ENCODE assay signal across 21 cellular contexts in the genomic region with DNA sequence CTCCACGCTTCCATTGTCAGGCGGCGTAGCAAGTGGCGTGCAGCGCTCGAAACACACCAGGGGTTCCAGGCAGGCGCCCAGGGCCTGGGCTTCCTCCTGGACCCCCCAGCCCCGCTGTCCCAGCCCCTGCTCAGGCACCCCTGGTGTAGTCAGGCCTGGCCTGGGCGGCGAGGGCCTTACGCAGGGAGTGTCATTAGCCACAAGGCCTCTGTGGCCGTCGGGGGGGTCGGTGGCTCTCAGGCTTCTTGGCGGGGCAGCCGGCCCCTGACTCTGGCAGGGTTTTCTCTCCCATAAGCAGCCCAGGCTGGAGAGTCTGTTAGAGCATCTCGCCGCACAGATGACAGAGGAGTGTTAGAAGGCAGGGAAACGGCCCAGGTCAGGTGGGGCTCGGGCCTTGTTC.
A peak's percentile ranks its signal among the peaks of the same experiment; 100 is the strongest.
DNase-seq lines count a peak whose midpoint lies in the region; ATAC-seq, FAIRE-seq and TF ChIP-seq lines count a peak whose summit lies in the region.
"Had no signal": no experiment of that assay in that cellular context is flagged by ENCODE, and none has a peak within 500 bp of the region (broad histone marks: within the 10 kb centered on the region; RNA-seq: fewer than 3 reads in every experiment).

No MANE protein-coding gene starts in this region.

- no peak for ATAC-seq in HepG2
- ATAC-seq in right lobe of liver, result no peak
- ATAC-seq in mucosa of descending colon, result no peak

- H3K9me3 Mint-ChIP-seq in glutamatergic neuron (ENCODE audit: unreplicated experiment), result peaks cover 16% of the 10 kb centered on the region
- H3K9me3 Mint-ChIP-seq: CD4-positive, CD25-positive, alpha-beta regulatory T cell; CD8-positive, alpha-beta memory T cell; GM23338 had no signal

- H3K4me3 ChIP-seq in HepG2 (replicated peaks in 1 of 3; ENCODE audit: insufficient read depth in 1 of 3, low read depth in 2 of 3, low read length in 3 of 3), result no peak overlapping the region
- H3K4me3 ChIP-seq in right lobe of liver, result no peak overlapping the region
- no peak overlapping the region for H3K4me3 ChIP-seq in SK-N-MC
- H3K4me3 ChIP-seq in mucosa of descending colon, result no peak overlapping the region
- H3K4me3 ChIP-seq in H7 (ENCODE audit: insufficient read depth, low read depth, low read length), result no peak overlapping the region
- H3K4me3 ChIP-seq: GM23338 had no signal

- TF ChIP-seq POLR2A in HepG2 (IDR thresholded peaks at IDR 0.05; ENCODE audit: insufficient read depth in 1 of 2, low read depth in 2 of 2, low read length in 2 of 2) (no peak), right lobe of liver (IDR thresholded peaks at IDR 0.05) (no peak)

- POLR2A ChIA-PET in HepG2 (lab: Yijun Ruan, JAX), result no interaction called here

- no TSS peak for BruUV-seq in HepG2 (replicated peaks; lab: Mats Ljungman, UMichigan)

- peak overlapping the region; percentile 33 for H3K27ac Mint-ChIP-seq in glutamatergic neuron (ENCODE audit: unreplicated experiment)
- H3K27ac Mint-ChIP-seq: CD4-positive, CD25-positive, alpha-beta regulatory T cell had no signal

- H3K27me3 ChIP-seq in HepG2 (ENCODE audit: control insufficient read depth in 1 of 2, insufficient read depth in 2 of 2, low read length in 2 of 2), result no peaks in the 10 kb centered on the region
- H3K27me3 ChIP-seq in right lobe of liver, result no peaks in the 10 kb centered on the region
- H3K27me3 ChIP-seq in H7 (ENCODE audit: control insufficient read depth, insufficient read depth, low read length), result no peaks in the 10 kb centered on the region
- H3K27me3 ChIP-seq: BE2C had no signal

- DNase-seq in HepG2 (ENCODE audit: low spot score) (no peak), right lobe of liver (no peak), SK-N-MC (ENCODE audit: low read depth, low spot score) (no peak), glutamatergic neuron (no peak), mucosa of descending colon (no peak), H7 (no peak), DMS114 treated with DMSO at 0.1 percent for 48 hours (lab: John Stamatoyannopoulos, UW; ENCODE audit: unreplicated experiment) (no peak)
- DNase-seq: ACHN; BE2C; C1 segment of cervical spinal cord; Caco-2; CD4-positive, CD25-positive, alpha-beta regulatory T cell; DMS153; DMS79; GDM1 had no signal

- H3K36me3 Mint-ChIP-seq in glutamatergic neuron (ENCODE audit: unreplicated experiment), result peaks cover 10% of the 10 kb centered on the region

- H3K4me1 ChIP-seq in HepG2 (ENCODE audit: insufficient read depth, low read length), result no peaks in the 10 kb centered on the region
- H3K4me1 ChIP-seq in right lobe of liver, result no peaks in the 10 kb centered on the region
- H3K4me1 ChIP-seq in mucosa of descending colon (ENCODE audit: low read depth), result no peaks in the 10 kb centered on the region
- H3K4me1 ChIP-seq: Caco-2 had no signal

- no peak for TF ChIP-seq RAD21 in HepG2 (CRISPR knock-in tag; IDR thresholded peaks at IDR 0.05)

- H3K9ac ChIP-seq in HepG2 (ENCODE audit: insufficient read depth, low read depth, low read length), result no peak overlapping the region
- no peak overlapping the region for H3K9ac ChIP-seq in SK-N-MC (ENCODE audit: insufficient read length)

- H3K79me2 ChIP-seq in HepG2 (ENCODE audit: insufficient read depth, low read length), result no peaks in the 10 kb centered on the region

- H3K27ac ChIP-seq in HepG2 (ENCODE audit: extremely low read length, insufficient read depth, low read length) (no peak overlapping the region), right lobe of liver (no peak overlapping the region), SK-N-MC (0 out of 2 replicates have a peak overlapping the region, but pooled peaks have one; percentile 49)

- FAIRE-seq in HepG2 (lab: Jason Lieb, UNC), result no peak
- FAIRE-seq: D721Med, GM12892, GM18507, H54 had no signal

- TF ChIP-seq CTCF in HepG2 (CRISPR knock-in tag; IDR thresholded peaks at IDR 0.05), result no peak
- no peak for TF ChIP-seq CTCF in right lobe of liver (IDR thresholded peaks at IDR 0.05)
- no peak for TF ChIP-seq CTCF in glutamatergic neuron (IDR thresholded peaks at IDR 0.05; ENCODE audit: partially characterized antibody, unreplicated experiment)
- no peak for TF ChIP-seq CTCF in mucosa of descending colon (IDR thresholded peaks at IDR 0.05)

- H2AFZ ChIP-seq in HepG2 (ENCODE audit: low read length), result no peak overlapping the region
- H2AFZ ChIP-seq: GM23338 had no signal

- intact Hi-C loops in HepG2 (cut with micrococcal nuclease; ENCODE audit: unreplicated experiment) (no loop called here), right lobe of liver (cut with DNase I) (no loop called here), mucosa of descending colon (cut with DNase I, micrococcal nuclease) (no loop called here)

- 93% methylated on average over 3 of the region's 20 CpGs for WGBS in HepG2 (ENCODE audit: low lambda C conversion rate)
- 88% methylated on average over 4 of the region's 20 CpGs for WGBS in right lobe of liver (ENCODE audit: insufficient coverage, low coverage, low lambda C conversion rate, missing lambda C conversion rate)

- peaks cover 10% of the 10 kb centered on the region for H3K27me3 Mint-ChIP-seq in glutamatergic neuron (ENCODE audit: unreplicated experiment)
- H3K27me3 Mint-ChIP-seq: CD4-positive, CD25-positive, alpha-beta regulatory T cell; CD8-positive, alpha-beta memory T cell had no signal

- TF ChIP-seq EP300 in HepG2 (IDR thresholded peaks at IDR 0.05; ENCODE audit: low read depth in 2 of 2, low read length in 2 of 2) (no peak), HepG2 (CRISPR knock-in tag; IDR thresholded peaks at IDR 0.05; ENCODE audit: borderline replicate concordance) (no peak)

- peaks cover 2% of the 10 kb centered on the region; the same call in 1 of the 2 replicates for H4K20me1 ChIP-seq in HepG2 (ENCODE audit: insufficient read depth, low read length)

- CTCF ChIA-PET in HepG2 (lab: Yijun Ruan, JAX; ENCODE audit: low intra/inter-chr PET ratio, low total read pairs), result no interaction called here

- H3K9me3 ChIP-seq in HepG2 (ENCODE audit: low read length) (no peaks in the 10 kb centered on the region), right lobe of liver (no peaks in the 10 kb centered on the region), SK-N-MC (ENCODE audit: low read depth, low read length) (no peaks in the 10 kb centered on the region), mucosa of descending colon (no peaks in the 10 kb centered on the region)
- H3K9me3 ChIP-seq: BE2C, Caco-2 had no signal

- in situ Hi-C loops in HepG2 (cut with HindIII; ENCODE audit: extremely low pct_ligation_motif_present, low pct_unique_long_range_greater_than_20kb), result no loop called here

- peaks cover 18 to 55% of the 10 kb centered on the region in 2 experiments; a peak in 4 of 5 replicates for H3K36me3 ChIP-seq in HepG2 (replicated peaks in 1 of 2; ENCODE audit: control insufficient read depth in 1 of 2, insufficient read depth in 2 of 2, low read length in 2 of 2)
- peaks cover 0 to 54% (median 3%) of the 10 kb centered on the region in 4 donors for H3K36me3 ChIP-seq in right lobe of liver
- H3K36me3 ChIP-seq in SK-N-MC (ENCODE audit: insufficient read depth, low read length), result no peaks in the 10 kb centered on the region
- H3K36me3 ChIP-seq in mucosa of descending colon (ENCODE audit: low read depth), result no peaks in the 10 kb centered on the region
- H3K36me3 ChIP-seq in H7 (replicated peaks; ENCODE audit: control insufficient read depth, insufficient read depth, low read length), result no peaks in the 10 kb centered on the region; the same call in none of the 2 replicates

- no peak overlapping the region for H3K4me2 ChIP-seq in HepG2 (ENCODE audit: low read depth, low read length)
- H3K4me2 ChIP-seq: GM23338 had no signal

- H3K4me3 Mint-ChIP-seq in glutamatergic neuron (ENCODE audit: unreplicated experiment), result no peak overlapping the region
- H3K4me3 Mint-ChIP-seq: CD4-positive, CD25-positive, alpha-beta regulatory T cell; GM23338 had no signal

- peaks cover 23% of the 10 kb centered on the region for H3K4me1 Mint-ChIP-seq in glutamatergic neuron (ENCODE audit: low read depth, unreplicated experiment)
- H3K4me1 Mint-ChIP-seq: CD4-positive, CD25-positive, alpha-beta regulatory T cell had no signal

TF ChIP-seq in HepG2, 621 proteins besides CTCF, POLR2A, EP300 and RAD21:
- TF ChIP-seq, protein P1, sequence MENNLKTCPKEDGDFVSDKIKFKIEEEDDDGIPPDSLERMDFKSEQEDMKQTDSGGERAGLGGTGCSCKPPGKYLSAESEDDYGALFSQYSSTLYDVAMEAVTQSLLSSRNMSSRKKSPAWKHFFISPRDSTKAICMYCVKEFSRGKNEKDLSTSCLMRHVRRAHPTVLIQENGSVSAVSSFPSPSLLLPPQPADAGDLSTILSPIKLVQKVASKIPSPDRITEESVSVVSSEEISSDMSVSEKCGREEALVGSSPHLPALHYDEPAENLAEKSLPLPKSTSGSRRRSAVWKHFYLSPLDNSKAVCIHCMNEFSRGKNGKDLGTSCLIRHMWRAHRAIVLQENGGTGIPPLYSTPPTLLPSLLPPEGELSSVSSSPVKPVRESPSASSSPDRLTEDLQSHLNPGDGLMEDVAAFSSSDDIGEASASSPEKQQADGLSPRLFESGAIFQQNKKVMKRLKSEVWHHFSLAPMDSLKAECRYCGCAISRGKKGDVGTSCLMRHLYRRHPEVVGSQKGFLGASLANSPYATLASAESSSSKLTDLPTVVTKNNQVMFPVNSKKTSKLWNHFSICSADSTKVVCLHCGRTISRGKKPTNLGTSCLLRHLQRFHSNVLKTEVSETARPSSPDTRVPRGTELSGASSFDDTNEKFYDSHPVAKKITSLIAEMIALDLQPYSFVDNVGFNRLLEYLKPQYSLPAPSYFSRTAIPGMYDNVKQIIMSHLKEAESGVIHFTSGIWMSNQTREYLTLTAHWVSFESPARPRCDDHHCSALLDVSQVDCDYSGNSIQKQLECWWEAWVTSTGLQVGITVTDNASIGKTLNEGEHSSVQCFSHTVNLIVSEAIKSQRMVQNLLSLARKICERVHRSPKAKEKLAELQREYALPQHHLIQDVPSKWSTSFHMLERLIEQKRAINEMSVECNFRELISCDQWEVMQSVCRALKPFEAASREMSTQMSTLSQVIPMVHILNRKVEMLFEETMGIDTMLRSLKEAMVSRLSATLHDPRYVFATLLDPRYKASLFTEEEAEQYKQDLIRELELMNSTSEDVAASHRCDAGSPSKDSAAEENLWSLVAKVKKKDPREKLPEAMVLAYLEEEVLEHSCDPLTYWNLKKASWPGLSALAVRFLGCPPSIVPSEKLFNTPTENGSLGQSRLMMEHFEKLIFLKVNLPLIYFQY (CRISPR knock-in tag; IDR thresholded peaks at IDR 0.05; ENCODE audit: borderline replicate concordance), result no peak
- TF ChIP-seq AGO2 (optimal IDR thresholded peaks at IDR 0.05; ENCODE audit: low read depth, low read length), result peak; percentile 16
TF ChIP-seq in HepG2: peak in this region for 1.
